ENCODE assay signal across 23 cellular contexts in genomic region chr14:57943038-57943437, GRCh38.
A peak's percentile ranks its signal among the peaks of the same experiment; 100 is the strongest.
DNase-seq lines count a peak whose midpoint lies in the region; ATAC-seq and TF ChIP-seq lines count a peak whose summit lies in the region.
"Had no signal": no experiment of that assay in that cellular context is flagged by ENCODE, and none has a peak within 500 bp of the region (broad histone marks: within the 10 kb centered on the region; RNA-seq: fewer than 3 reads in every experiment).

No MANE protein-coding gene starts in this region.

- intact Hi-C loops in natural killer cell (cut with micrococcal nuclease) = no loop called here
- intact Hi-C loops in adrenal gland (cut with DNase I) = no loop called here

- H3K4me1 ChIP-seq in GM23338 (ENCODE audit: insufficient read depth) = peaks cover 36% of the 10 kb centered on the region
- H3K4me1 ChIP-seq in endodermal cell (ENCODE audit: control insufficient read depth, insufficient read depth, low read length) = peaks cover 4% of the 10 kb centered on the region
- no peaks in the 10 kb centered on the region for H3K4me1 ChIP-seq in adrenal gland (replicated peaks in 1 of 2)

- H3K27me3 ChIP-seq in GM23338 (ENCODE audit: insufficient read depth) (no peaks in the 10 kb centered on the region), endodermal cell (ENCODE audit: control insufficient read depth, insufficient read depth, low read length, poor library complexity, severe bottlenecking) (no peaks in the 10 kb centered on the region), adrenal gland (no peaks in the 10 kb centered on the region)

- ATAC-seq in GM23338 (peak; percentile 56), natural killer cell (no peak)
- ATAC-seq: HCT116, HepG2 had no signal

- WGBS in endodermal cell (ENCODE audit: insufficient coverage in 1 of 2, insufficient read length in 1 of 2), 2 experiments = 83% methylated on average over 2 to 3 of the region's 3 CpGs
- WGBS in adrenal gland, 4 donors = 69 to 79% (median 74%) methylated on average over 3 of the region's 3 CpGs

- no peaks in the 10 kb centered on the region for H3K79me2 ChIP-seq in GM23338 (replicated peaks; ENCODE audit: insufficient read depth)

- TF ChIP-seq CTCF in GM23338 (conservative IDR thresholded peaks at IDR 0.05; ENCODE audit: low read depth in 2 of 2) (no peak), endodermal cell (conservative IDR thresholded peaks at IDR 0.05) (peak; percentile 16), natural killer cell (IDR thresholded peaks at IDR 0.05) (no peak), adrenal gland (IDR thresholded peaks at IDR 0.05) (no peak), osteocyte (IDR thresholded peaks at IDR 0.05) (no peak)

- no peaks in the 10 kb centered on the region; the same call in 1 of the 2 replicates for H3F3A ChIP-seq in GM23338 (replicated peaks; ENCODE audit: low read depth)

- H3K27ac Mint-ChIP-seq in GM23338 = no peak overlapping the region
- no peak overlapping the region for H3K27ac Mint-ChIP-seq in endodermal cell
- no peak overlapping the region for H3K27ac Mint-ChIP-seq in natural killer cell
- no peak overlapping the region for H3K27ac Mint-ChIP-seq in osteocyte (ENCODE audit: unreplicated experiment)
- H3K27ac Mint-ChIP-seq: CD4-positive, CD25-positive, alpha-beta regulatory T cell; CD8-positive, alpha-beta memory T cell; HFFc6; IgD-negative memory B cell had no signal

- H3K4me3 Mint-ChIP-seq in GM23338 = no peak overlapping the region
- H3K4me3 Mint-ChIP-seq in endodermal cell = no peak overlapping the region
- H3K4me3 Mint-ChIP-seq in natural killer cell = no peak overlapping the region
- no peak overlapping the region for H3K4me3 Mint-ChIP-seq in osteocyte (ENCODE audit: unreplicated experiment)
- H3K4me3 Mint-ChIP-seq: CD4-positive, CD25-positive, alpha-beta regulatory T cell; CD8-positive, alpha-beta memory T cell; HFFc6; IgD-negative memory B cell had no signal

- H3K27me3 Mint-ChIP-seq in GM23338 (ENCODE audit: insufficient read depth, low read depth, poor library complexity) (no peaks in the 10 kb centered on the region), endodermal cell (ENCODE audit: insufficient read depth) (no peaks in the 10 kb centered on the region), natural killer cell (ENCODE audit: low read depth in 2 of 2) (no peaks in the 10 kb centered on the region), osteocyte (ENCODE audit: unreplicated experiment) (no peaks in the 10 kb centered on the region)
- H3K27me3 Mint-ChIP-seq: CD4-positive, CD25-positive, alpha-beta regulatory T cell; IgD-negative memory B cell had no signal

- H3K4me2 ChIP-seq in GM23338 = peak overlapping the region; percentile 47; the same call in 1 of the 2 replicates

- TF ChIP-seq POLR2A in adrenal gland (IDR thresholded peaks at IDR 0.05) = no peak

- no peaks in the 10 kb centered on the region for H4K20me1 ChIP-seq in GM23338 (replicated peaks; ENCODE audit: insufficient read depth)

- peaks cover 37% of the 10 kb centered on the region for H3K4me1 Mint-ChIP-seq in GM23338
- peaks cover 33% of the 10 kb centered on the region for H3K4me1 Mint-ChIP-seq in endodermal cell
- H3K4me1 Mint-ChIP-seq in natural killer cell = no peaks in the 10 kb centered on the region
- no peaks in the 10 kb centered on the region for H3K4me1 Mint-ChIP-seq in osteocyte (ENCODE audit: unreplicated experiment)
- H3K4me1 Mint-ChIP-seq: CD4-positive, CD25-positive, alpha-beta regulatory T cell; CD8-positive, alpha-beta memory T cell; IgD-negative memory B cell had no signal

- H3K9me3 Mint-ChIP-seq in GM23338 (0 out of 3 replicates have a peak, but pooled peaks cover 4% of the 10 kb centered on the region), endodermal cell (peaks cover 11% of the 10 kb centered on the region), natural killer cell (peaks cover 3 to 10% of the 10 kb centered on the region in 2 donors), osteocyte (ENCODE audit: unreplicated experiment) (no peaks in the 10 kb centered on the region)

- H3K27ac ChIP-seq in GM23338 (ENCODE audit: low read depth) (no peak overlapping the region), endodermal cell (ENCODE audit: low read depth, low read length) (no peak overlapping the region), adrenal gland (no peak overlapping the region)
- H3K27ac ChIP-seq: GM23248 had no signal

- H3K9ac ChIP-seq in endodermal cell (ENCODE audit: extremely low read depth, low read length, poor library complexity, severe bottlenecking) = no peak overlapping the region
- H3K9ac ChIP-seq: GM23248 had no signal

- H3K36me3 Mint-ChIP-seq in GM23338 (ENCODE audit: low read depth) = peaks cover 6% of the 10 kb centered on the region; the same call in 1 of the 3 replicates
- H3K36me3 Mint-ChIP-seq in endodermal cell (ENCODE audit: low read depth) = peaks cover 3% of the 10 kb centered on the region
- H3K36me3 Mint-ChIP-seq in natural killer cell = no peaks in the 10 kb centered on the region
- no peaks in the 10 kb centered on the region for H3K36me3 Mint-ChIP-seq in osteocyte (ENCODE audit: unreplicated experiment)
- H3K36me3 Mint-ChIP-seq: CD4-positive, CD25-positive, alpha-beta regulatory T cell; CD8-positive, alpha-beta memory T cell had no signal

- peaks cover 4% of the 10 kb centered on the region for H3K9me2 ChIP-seq in GM23338 (ENCODE audit: insufficient read depth)

- no peaks in the 10 kb centered on the region for H3K9me3 ChIP-seq in endodermal cell (ENCODE audit: control insufficient read depth, low read length)
- no peaks in the 10 kb centered on the region for H3K9me3 ChIP-seq in adrenal gland (replicated peaks in 1 of 3)

- DNase-seq in GM23338 (ENCODE audit: low spot score) = no peak
- DNase-seq in RPMI8226 = peak; percentile 71
- DNase-seq in endodermal cell = no peak
- DNase-seq in natural killer cell = no peak
- DNase-seq in epidermal melanocyte (ENCODE audit: insufficient read length, low spot score) = no peak
- DNase-seq in adrenal gland = no peak
- no peak for DNase-seq in osteocyte (ENCODE audit: extremely low spot score, unreplicated experiment)
- DNase-seq: AML-193; C1 segment of cervical spinal cord; CD4-positive, CD25-positive, alpha-beta regulatory T cell; CD8-positive, alpha-beta memory T cell; COR-L47; DMS 273 treated with DMSO at 0.1 percent for 48 hours; DMS53; DND-41; EL; GM23248; H7; HFFc6; KG1 had no signal

- 0 out of 2 replicates have a peak overlapping the region, but pooled peaks have one; percentile 36 for H2AFZ ChIP-seq in GM23338
- H2AFZ ChIP-seq: GM23248 had no signal

- H3K4me3 ChIP-seq in GM23338 (no peak overlapping the region), endodermal cell (ENCODE audit: low read length) (no peak overlapping the region), adrenal gland (no peak overlapping the region)
- H3K4me3 ChIP-seq: GM23248 had no signal

- H3K36me3 ChIP-seq in GM23338 (ENCODE audit: insufficient read depth) (no peaks in the 10 kb centered on the region), endodermal cell (ENCODE audit: control insufficient read depth, insufficient read depth, low read length) (no peaks in the 10 kb centered on the region), adrenal gland (replicated peaks in 1 of 2) (no peaks in the 10 kb centered on the region)

TF ChIP-seq in GM23338, 12 proteins besides CTCF, POLR2A, EP300 and RAD21:
- no peak for TF ChIP-seq STAT1 (IDR thresholded peaks at IDR 0.05; ENCODE audit: unreplicated experiment)
- TF ChIP-seq POLR2AphosphoS5 (IDR thresholded peaks at IDR 0.05; ENCODE audit: low read depth) = no peak
- TF ChIP-seq EZH2phosphoT487 (IDR thresholded peaks at IDR 0.05; ENCODE audit: unreplicated experiment) = no peak
- TF ChIP-seq ETS1 (IDR thresholded peaks at IDR 0.05) = no peak
- TF ChIP-seq JUNB (IDR thresholded peaks at IDR 0.05; ENCODE audit: unreplicated experiment) = no peak
- TF ChIP-seq, protein P1, sequence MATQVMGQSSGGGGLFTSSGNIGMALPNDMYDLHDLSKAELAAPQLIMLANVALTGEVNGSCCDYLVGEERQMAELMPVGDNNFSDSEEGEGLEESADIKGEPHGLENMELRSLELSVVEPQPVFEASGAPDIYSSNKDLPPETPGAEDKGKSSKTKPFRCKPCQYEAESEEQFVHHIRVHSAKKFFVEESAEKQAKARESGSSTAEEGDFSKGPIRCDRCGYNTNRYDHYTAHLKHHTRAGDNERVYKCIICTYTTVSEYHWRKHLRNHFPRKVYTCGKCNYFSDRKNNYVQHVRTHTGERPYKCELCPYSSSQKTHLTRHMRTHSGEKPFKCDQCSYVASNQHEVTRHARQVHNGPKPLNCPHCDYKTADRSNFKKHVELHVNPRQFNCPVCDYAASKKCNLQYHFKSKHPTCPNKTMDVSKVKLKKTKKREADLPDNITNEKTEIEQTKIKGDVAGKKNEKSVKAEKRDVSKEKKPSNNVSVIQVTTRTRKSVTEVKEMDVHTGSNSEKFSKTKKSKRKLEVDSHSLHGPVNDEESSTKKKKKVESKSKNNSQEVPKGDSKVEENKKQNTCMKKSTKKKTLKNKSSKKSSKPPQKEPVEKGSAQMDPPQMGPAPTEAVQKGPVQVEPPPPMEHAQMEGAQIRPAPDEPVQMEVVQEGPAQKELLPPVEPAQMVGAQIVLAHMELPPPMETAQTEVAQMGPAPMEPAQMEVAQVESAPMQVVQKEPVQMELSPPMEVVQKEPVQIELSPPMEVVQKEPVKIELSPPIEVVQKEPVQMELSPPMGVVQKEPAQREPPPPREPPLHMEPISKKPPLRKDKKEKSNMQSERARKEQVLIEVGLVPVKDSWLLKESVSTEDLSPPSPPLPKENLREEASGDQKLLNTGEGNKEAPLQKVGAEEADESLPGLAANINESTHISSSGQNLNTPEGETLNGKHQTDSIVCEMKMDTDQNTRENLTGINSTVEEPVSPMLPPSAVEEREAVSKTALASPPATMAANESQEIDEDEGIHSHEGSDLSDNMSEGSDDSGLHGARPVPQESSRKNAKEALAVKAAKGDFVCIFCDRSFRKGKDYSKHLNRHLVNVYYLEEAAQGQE (IDR thresholded peaks at IDR 0.05; ENCODE audit: unreplicated experiment) = no peak
- no peak for TF ChIP-seq ZNF331 (CRISPR knock-in tag; IDR thresholded peaks at IDR 0.05; ENCODE audit: low read depth)
